Comparison of ENCODE assay signal across 16 cellular contexts in genomic region chr19:39940221-39940833, GRCh38. TPM values are rescaled to one million over a fixed set of nuclear protein-coding genes. Genes with fewer than 3 reads are reported as not detected.
DNase-seq lines count a peak whose midpoint lies in the region; ATAC-seq and TF ChIP-seq lines count a peak whose summit lies in the region.
"Had no signal": no experiment of that assay in that cellular context is flagged by ENCODE, and none has a peak within 500 bp of the region (broad histone marks: within the 10 kb centered on the region; RNA-seq: fewer than 3 reads in every experiment).

No MANE protein-coding gene starts in this region.

- no peaks in the 10 kb centered on the region for H3K79me2 ChIP-seq in OCI-LY3 (ENCODE audit: low read length)

- no peak for TF ChIP-seq CTCF in OCI-LY3 (IDR thresholded peaks at IDR 0.05; ENCODE audit: low read depth, low read length)
- TF ChIP-seq CTCF in thyroid gland (IDR thresholded peaks at IDR 0.05) = no peak

- H3K9me3 Mint-ChIP-seq in activated naive CD4-positive, alpha-beta T cell treated with anti-CD3 and anti-CD28 coated beads for 36 hours = peaks cover 11% of the 10 kb centered on the region
- peaks cover 4 to 24% of the 10 kb centered on the region in 2 donors for H3K9me3 Mint-ChIP-seq in activated naive CD4-positive, alpha-beta T cell treated with anti-CD3 and anti-CD28 coated beads, Interleukin-2, amount 50 U/mL, for 72 hours
- H3K9me3 Mint-ChIP-seq in activated naive CD8-positive, alpha-beta T cell treated with anti-CD3 and anti-CD28 coated beads, Interleukin-2, amount 10 ng/mL, durations not matched to agents 7 days and 5 days = peaks cover 16% of the 10 kb centered on the region
- H3K9me3 Mint-ChIP-seq in stimulated activated memory B cell treated with anti-CD40 and anti-IgM and Interleukin-4, amounts not matched to agents 10 μg/mL and 1 μg/mL and 100 μg/mL, for 72 hours = peaks cover 7% of the 10 kb centered on the region

- H3K9me3 ChIP-seq in OCI-LY3 (ENCODE audit: insufficient read depth, low read length) = peaks cover 15% of the 10 kb centered on the region
- H3K9me3 ChIP-seq in thyroid gland = no peaks in the 10 kb centered on the region
- H3K9me3 ChIP-seq: Peyer's patch had no signal

- WGBS in thyroid gland, 2 donors = 63 to 78% methylated on average over 1 of the region's 1 CpG

- no peak for TF ChIP-seq POLR2A in thyroid gland (IDR thresholded peaks at IDR 0.05)

- peaks cover 7% of the 10 kb centered on the region for H3K36me3 Mint-ChIP-seq in activated naive CD4-positive, alpha-beta T cell treated with anti-CD3 and anti-CD28 coated beads for 36 hours (ENCODE audit: low read depth)
- H3K36me3 Mint-ChIP-seq in activated naive CD4-positive, alpha-beta T cell treated with anti-CD3 and anti-CD28 coated beads, Interleukin-2, amount 50 U/mL, for 72 hours = peaks cover 5 to 24% of the 10 kb centered on the region in 2 donors
- H3K36me3 Mint-ChIP-seq in activated naive CD8-positive, alpha-beta T cell treated with anti-CD3 and anti-CD28 coated beads, Interleukin-2, amount 10 ng/mL, durations not matched to agents 7 days and 5 days = peaks cover 26% of the 10 kb centered on the region
- peaks cover 16% of the 10 kb centered on the region for H3K36me3 Mint-ChIP-seq in stimulated activated memory B cell treated with anti-CD40 and anti-IgM and Interleukin-4, amounts not matched to agents 10 μg/mL and 1 μg/mL and 100 μg/mL, for 72 hours

- ATAC-seq in activated naive CD4-positive, alpha-beta T cell treated with anti-CD3 and anti-CD28 coated beads, Interleukin-2, amount 50 U/mL, for 72 hours = no peak
- ATAC-seq in activated naive CD8-positive, alpha-beta T cell treated with anti-CD3 and anti-CD28 coated beads, Interleukin-2, amount 10 ng/mL, durations not matched to agents 7 days and 5 days (ENCODE audit: low read depth) = no peak
- no peak for ATAC-seq in stimulated activated memory B cell treated with anti-CD40 and anti-IgM and Interleukin-4, amounts not matched to agents 10 μg/mL and 1 μg/mL and 100 μg/mL, for 72 hours
- ATAC-seq in HG02884 (IDR thresholded peaks at IDR 0.05; ENCODE audit: unreplicated experiment) = no peak
- ATAC-seq: sciatic nerve, SK-N-SH treated with all-trans-retinoic acid at 6 μM for 48 hours had no signal

- no peaks in the 10 kb centered on the region for H4K20me1 ChIP-seq in OCI-LY3 (ENCODE audit: insufficient read depth, low read length)

- no peak overlapping the region for H2AFZ ChIP-seq in OCI-LY3 (ENCODE audit: low read depth, low read length)

- H3K4me3 Mint-ChIP-seq in activated naive CD4-positive, alpha-beta T cell treated with anti-CD3 and anti-CD28 coated beads for 36 hours = no peak overlapping the region
- peak overlapping the region; percentile 76 for H3K4me3 Mint-ChIP-seq in activated naive CD8-positive, alpha-beta T cell treated with anti-CD3 and anti-CD28 coated beads, Interleukin-2, amount 10 ng/mL, durations not matched to agents 7 days and 5 days
- H3K4me3 Mint-ChIP-seq in stimulated activated memory B cell treated with anti-CD40 and anti-IgM and Interleukin-4, amounts not matched to agents 10 μg/mL and 1 μg/mL and 100 μg/mL, for 72 hours = no peak overlapping the region

- H3K4me3 ChIP-seq in OCI-LY3 (ENCODE audit: low read length) = peak overlapping the region; percentile 44; the same call in 1 of the 2 replicates
- no peak overlapping the region for H3K4me3 ChIP-seq in thyroid gland (replicated peaks in 1 of 3)
- H3K4me3 ChIP-seq: esophagus muscularis mucosa had no signal

- H3K4me1 Mint-ChIP-seq in activated naive CD4-positive, alpha-beta T cell treated with anti-CD3 and anti-CD28 coated beads for 36 hours (ENCODE audit: low read depth) = peaks cover 77% of the 10 kb centered on the region
- peaks cover 60% of the 10 kb centered on the region for H3K4me1 Mint-ChIP-seq in activated naive CD8-positive, alpha-beta T cell treated with anti-CD3 and anti-CD28 coated beads, Interleukin-2, amount 10 ng/mL, durations not matched to agents 7 days and 5 days
- peaks cover 80% of the 10 kb centered on the region for H3K4me1 Mint-ChIP-seq in stimulated activated memory B cell treated with anti-CD40 and anti-IgM and Interleukin-4, amounts not matched to agents 10 μg/mL and 1 μg/mL and 100 μg/mL, for 72 hours

- no peak for DNase-seq in activated naive CD4-positive, alpha-beta T cell treated with anti-CD3 and anti-CD28 coated beads for 36 hours
- no peak for DNase-seq in activated naive CD4-positive, alpha-beta T cell treated with anti-CD3 and anti-CD28 coated beads, Interleukin-2, amount 50 U/mL, for 72 hours (ENCODE audit: low spot score in 2 of 2)
- DNase-seq in activated naive CD8-positive, alpha-beta T cell treated with anti-CD3 and anti-CD28 coated beads, Interleukin-2, amount 10 ng/mL, durations not matched to agents 7 days and 5 days = no peak
- DNase-seq in NCI-H146 treated with DMSO at 0.1 percent for 48 hours (lab: John Stamatoyannopoulos, UW; ENCODE audit: unreplicated experiment) = no peak
- no peak for DNase-seq in thyroid gland
- DNase-seq: GOT3, KBM-7, NCI-H1092 treated with DMSO at 0.1 percent for 48 hours, NCI-H69, Peyer's patch had no signal

- H3K27ac ChIP-seq in OCI-LY3 (ENCODE audit: low read length) (peak overlapping the region; percentile 91), thyroid gland (no peak overlapping the region)
- H3K27ac ChIP-seq: esophagus muscularis mucosa had no signal

- no peaks in the 10 kb centered on the region for H3K27me3 ChIP-seq in OCI-LY3 (ENCODE audit: low read depth, low read length)
- no peaks in the 10 kb centered on the region for H3K27me3 ChIP-seq in thyroid gland
- H3K27me3 ChIP-seq: Peyer's patch had no signal

- H3K36me3 ChIP-seq in OCI-LY3 (replicated peaks; ENCODE audit: low read depth, low read length) (peaks cover 12% of the 10 kb centered on the region), thyroid gland (no peaks in the 10 kb centered on the region)
- H3K36me3 ChIP-seq: esophagus muscularis mucosa, Peyer's patch had no signal

- intact Hi-C loops in activated naive CD4-positive, alpha-beta T cell treated with anti-CD3 and anti-CD28 coated beads for 36 hours (cut with micrococcal nuclease) = loop anchor here (2.0 to 5.0 kb wide), 2 partner anchors 56 to 263 kb away; partner anchors contain the start of gene ZNF546
- intact Hi-C loops in thyroid gland (cut with DNase I) = no loop called here

- no peaks in the 10 kb centered on the region for H3K27me3 Mint-ChIP-seq in activated naive CD4-positive, alpha-beta T cell treated with anti-CD3 and anti-CD28 coated beads for 36 hours (ENCODE audit: low read depth)
- no peaks in the 10 kb centered on the region for H3K27me3 Mint-ChIP-seq in activated naive CD8-positive, alpha-beta T cell treated with anti-CD3 and anti-CD28 coated beads, Interleukin-2, amount 10 ng/mL, durations not matched to agents 7 days and 5 days
- no peaks in the 10 kb centered on the region for H3K27me3 Mint-ChIP-seq in stimulated activated memory B cell treated with anti-CD40 and anti-IgM and Interleukin-4, amounts not matched to agents 10 μg/mL and 1 μg/mL and 100 μg/mL, for 72 hours

- H3K9ac ChIP-seq in OCI-LY3 (ENCODE audit: low read length) = peak overlapping the region; percentile 73; the same call in 1 of the 2 replicates

- CTCF ChIA-PET in activated naive CD4-positive, alpha-beta T cell treated with anti-CD3 and anti-CD28 coated beads for 36 hours (lab: Charles Lee) = interaction anchor here (1.0 to 3.3 kb wide), 2 partner anchors 10 to 30 kb away, joined by 5 to 22 read pairs; partner anchors contain the start of gene PSMC4

- POLR2A ChIA-PET in activated naive CD8-positive, alpha-beta T cell treated with anti-CD3 and anti-CD28 coated beads, Interleukin-2, amount 10 ng/mL, durations not matched to agents 7 days and 5 days (lab: Charles Lee) = interaction anchor here (0.7 to 6.3 kb wide), 3 partner anchors 18 to 408 kb away, joined by 3 to 80 read pairs (median 5); partner anchors contain the start of genes EID2B and PSMC4

- H3K4me2 ChIP-seq in OCI-LY3 (ENCODE audit: low read length) = no peak overlapping the region

- peak overlapping the region; percentile 74 for H3K27ac Mint-ChIP-seq in activated naive CD4-positive, alpha-beta T cell treated with anti-CD3 and anti-CD28 coated beads for 36 hours
- H3K27ac Mint-ChIP-seq in activated naive CD4-positive, alpha-beta T cell treated with anti-CD3 and anti-CD28 coated beads, Interleukin-2, amount 50 U/mL, for 72 hours = peak overlapping the region in 1 of 2 donors; percentile 78
- H3K27ac Mint-ChIP-seq in activated naive CD8-positive, alpha-beta T cell treated with anti-CD3 and anti-CD28 coated beads, Interleukin-2, amount 10 ng/mL, durations not matched to agents 7 days and 5 days = peak overlapping the region; percentile 86
- peak overlapping the region; percentile 57 for H3K27ac Mint-ChIP-seq in stimulated activated memory B cell treated with anti-CD40 and anti-IgM and Interleukin-4, amounts not matched to agents 10 μg/mL and 1 μg/mL and 100 μg/mL, for 72 hours

- H3K4me1 ChIP-seq in OCI-LY3 (ENCODE audit: low read length) (peaks cover 75% of the 10 kb centered on the region), thyroid gland (no peaks in the 10 kb centered on the region)
- H3K4me1 ChIP-seq: esophagus muscularis mucosa had no signal

RNA-seq across cellular contexts. Expression of gene FCGBP, which starts 5.9 kb away (rescaled TPM):
- 1 to 10 TPM; 3.1 to 3.8 TPM for total RNA-seq in activated naive CD4-positive, alpha-beta T cell treated with anti-CD3 and anti-CD28 coated beads for 36 hours
- total RNA-seq in activated naive CD4-positive, alpha-beta T cell treated with anti-CD3 and anti-CD28 coated beads, Interleukin-2, amount 50 U/mL, for 72 hours = 1 to 10 TPM; 4.6 to 8.2 TPM
- total RNA-seq in activated naive CD8-positive, alpha-beta T cell treated with anti-CD3 and anti-CD28 coated beads, Interleukin-2, amount 10 ng/mL, durations not matched to agents 7 days and 5 days = 10 to 100 TPM; 13.1 to 14.0 TPM
- 100 to 1,000 TPM; 213 to 975 (median 755) TPM for total RNA-seq in thyroid gland

RNA-seq across cellular contexts. Expression of gene PSMC4, which starts 30.6 kb away (rescaled TPM):
- 10 to 100 TPM; 79.7 to 82.1 TPM for total RNA-seq in activated naive CD4-positive, alpha-beta T cell treated with anti-CD3 and anti-CD28 coated beads for 36 hours
- 100 to 1,000 TPM in 1 of 2 donors, 10 to 100 TPM in 1; 93.6 to 114 TPM for total RNA-seq in activated naive CD4-positive, alpha-beta T cell treated with anti-CD3 and anti-CD28 coated beads, Interleukin-2, amount 50 U/mL, for 72 hours
- 10 to 100 TPM; 81.9 to 84.5 TPM for total RNA-seq in activated naive CD8-positive, alpha-beta T cell treated with anti-CD3 and anti-CD28 coated beads, Interleukin-2, amount 10 ng/mL, durations not matched to agents 7 days and 5 days
- 100 to 1,000 TPM; 120 to 220 (median 166) TPM for total RNA-seq in thyroid gland

RNA-seq across cellular contexts. Expression of gene ZNF546, which starts 56.5 kb away (rescaled TPM):
- 1 to 10 TPM; 1.6 to 2.3 TPM for total RNA-seq in activated naive CD4-positive, alpha-beta T cell treated with anti-CD3 and anti-CD28 coated beads for 36 hours
- 1 to 10 TPM; 3.1 to 4.7 TPM for total RNA-seq in activated naive CD4-positive, alpha-beta T cell treated with anti-CD3 and anti-CD28 coated beads, Interleukin-2, amount 50 U/mL, for 72 hours
- 1 to 10 TPM; 9.3 to 9.9 TPM for total RNA-seq in activated naive CD8-positive, alpha-beta T cell treated with anti-CD3 and anti-CD28 coated beads, Interleukin-2, amount 10 ng/mL, durations not matched to agents 7 days and 5 days
- total RNA-seq in thyroid gland = 10 to 100 TPM in 2 of 4 donors, 1 to 10 TPM in 2; 8.4 to 13.3 (median 10.2) TPM

Comparison
In these comparisons a context has a peak if more than half of its experiments do, and no peak if none do; other contexts are left out.
1. RNA of gene FCGBP, which starts 5.9 kb away (total RNA-seq): 213 to 975 TPM in thyroid gland; 13.1 to 14.0 TPM in activated naive CD8-positive, alpha-beta T cell treated with anti-CD3 and anti-CD28 coated beads, Interleukin-2, amount 10 ng/mL, durations not matched to agents 7 days and 5 days, 4.6 to 8.2 TPM in activated naive CD4-positive, alpha-beta T cell treated with anti-CD3 and anti-CD28 coated beads, Interleukin-2, amount 50 U/mL, for 72 hours and 3.1 to 3.8 TPM in activated naive CD4-positive, alpha-beta T cell treated with anti-CD3 and anti-CD28 coated beads for 36 hours; every median in the first group is over 10 times any median in the second.